ENCODE assay signal across 1 cellular context in genomic region chr11:73759520-73760065, GRCh38.
TF ChIP-seq lines count a peak whose summit lies in the region.

No MANE protein-coding gene starts in this region.

TF ChIP-seq in HCT116, 20 proteins besides CTCF, POLR2A, EP300 and RAD21 (continued from another document):
- TF ChIP-seq REST (IDR thresholded peaks at IDR 0.05; ENCODE audit: low read depth) (no peak), EZH2 (IDR thresholded peaks at IDR 0.05) (no peak), FOSL1 (IDR thresholded peaks at IDR 0.05; ENCODE audit: low read depth) (no peak), EGR1 (IDR thresholded peaks at IDR 0.05; ENCODE audit: low read depth) (no peak), ELF1 (IDR thresholded peaks at IDR 0.05; ENCODE audit: borderline replicate concordance, low read depth) (no peak), ZBTB33 (IDR thresholded peaks at IDR 0.05; ENCODE audit: extremely low read depth, insufficient replicate concordance, low read length) (no peak), SP1 (IDR thresholded peaks at IDR 0.05; ENCODE audit: low read depth) (no peak), ZFX (IDR thresholded peaks at IDR 0.05) (no peak), ATF3 (IDR thresholded peaks at IDR 0.05) (no peak), SRF (IDR thresholded peaks at IDR 0.05; ENCODE audit: low read depth) (no peak), SIN3A (IDR thresholded peaks at IDR 0.05; ENCODE audit: low read depth) (no peak), EZH2phosphoT487 (IDR thresholded peaks at IDR 0.05; ENCODE audit: borderline replicate concordance) (no peak), ZNF274 (IDR thresholded peaks at IDR 0.05; ENCODE audit: low read depth, low read length) (no peak), TCF7L2 (IDR thresholded peaks at IDR 0.05; ENCODE audit: borderline replicate concordance, extremely low read depth, insufficient read depth, insufficient read length) (no peak), CBX3 (IDR thresholded peaks at IDR 0.05; ENCODE audit: low read depth) (no peak), JUND (IDR thresholded peaks at IDR 0.05) (no peak)
TF ChIP-seq in HCT116: peak in this region for 0.
